In genomic region chr3:186255703-186256331, GRCh38 we compare ENCODE assay signal across 8 cellular contexts.
DNase-seq lines count a peak whose midpoint lies in the region; ATAC-seq and TF ChIP-seq lines count a peak whose summit lies in the region.

No MANE protein-coding gene starts in this region.

- H3K27ac ChIP-seq in AG04450 (ENCODE audit: low read depth, low read length) (no peak overlapping the region), OCI-LY3 (ENCODE audit: low read length) (peak overlapping the region; percentile 5; the same call in 1 of the 2 replicates)

- no peaks in the 10 kb centered on the region for H3K79me2 ChIP-seq in OCI-LY3 (ENCODE audit: low read length)

- H3K4me1 ChIP-seq in OCI-LY3 (ENCODE audit: low read length), result peaks cover 36% of the 10 kb centered on the region

- H3K27me3 Mint-ChIP-seq in activated T-helper 1 cell treated with anti-CD3 and anti-CD28 coated beads, Interleukin-12 subunit alpha, Interleukin-12 subunit beta, Interleukin-2, Interleukin-4 antibody, amounts not matched to agents 30 ng/mL and 10 ng/mL and 1 ng/mL, durations not matched to agents 14 hours and 24 hours and 36 hours (ENCODE audit: insufficient read depth), result peaks cover 19% of the 10 kb centered on the region

- POLR2A ChIA-PET in AG04450 (lab: Yijun Ruan, JAX), result no interaction called here

- H2AFZ ChIP-seq in OCI-LY3 (ENCODE audit: low read depth, low read length), result 0 out of 2 replicates have a peak overlapping the region, but pooled peaks have one; percentile 62

- peak overlapping the region; percentile 24 for H3K9ac ChIP-seq in OCI-LY3 (ENCODE audit: low read length)

- H3K27me3 ChIP-seq in AG04450 (ENCODE audit: control insufficient read depth, insufficient read depth, low read length) (peaks cover 14% of the 10 kb centered on the region), OCI-LY3 (ENCODE audit: low read depth, low read length) (peaks cover 6% of the 10 kb centered on the region; the same call in 1 of the 2 replicates)

- H3K9me3 ChIP-seq in AG04450 (ENCODE audit: control insufficient read depth, insufficient read depth, low read length), result no peaks in the 10 kb centered on the region
- no peaks in the 10 kb centered on the region for H3K9me3 ChIP-seq in OCI-LY3 (ENCODE audit: insufficient read depth, low read length)

- no peak overlapping the region for H3K4me3 Mint-ChIP-seq in activated T-helper 1 cell treated with anti-CD3 and anti-CD28 coated beads, Interleukin-12 subunit alpha, Interleukin-12 subunit beta, Interleukin-2, Interleukin-4 antibody, amounts not matched to agents 30 ng/mL and 10 ng/mL and 1 ng/mL, durations not matched to agents 14 hours and 24 hours and 36 hours

- TF ChIP-seq CTCF in AG04450 (IDR thresholded peaks at IDR 0.05; ENCODE audit: low read depth, low read length), result 0 out of 2 replicates have a peak, but pooled peaks have one; percentile 5
- TF ChIP-seq CTCF in GM20000 (IDR thresholded peaks at IDR 0.05; ENCODE audit: extremely low read depth, missing control alignments), result peak; percentile 58
- peak; percentile 85 for TF ChIP-seq CTCF in OCI-LY3 (IDR thresholded peaks at IDR 0.05; ENCODE audit: low read depth, low read length)

- ATAC-seq in sciatic nerve (no peak), HG02981 (IDR thresholded peaks at IDR 0.05; ENCODE audit: unreplicated experiment) (no peak)

- no peaks in the 10 kb centered on the region for H3K36me3 Mint-ChIP-seq in activated T-helper 1 cell treated with anti-CD3 and anti-CD28 coated beads, Interleukin-12 subunit alpha, Interleukin-12 subunit beta, Interleukin-2, Interleukin-4 antibody, amounts not matched to agents 30 ng/mL and 10 ng/mL and 1 ng/mL, durations not matched to agents 14 hours and 24 hours and 36 hours (ENCODE audit: low read depth)

- H3K36me3 ChIP-seq in OCI-LY3 (replicated peaks; ENCODE audit: low read depth, low read length), result no peaks in the 10 kb centered on the region

- CTCF ChIA-PET in AG04450 (lab: Charles Lee), result interaction anchor here (0.5 to 1.3 kb wide), 6 partner anchors 11 to 313 kb away, joined by 3 to 6 read pairs (median 4); no protein-coding TSS in a partner anchor

- H3K27ac Mint-ChIP-seq in activated T-helper 1 cell treated with anti-CD3 and anti-CD28 coated beads, Interleukin-12 subunit alpha, Interleukin-12 subunit beta, Interleukin-2, Interleukin-4 antibody, amounts not matched to agents 30 ng/mL and 10 ng/mL and 1 ng/mL, durations not matched to agents 14 hours and 24 hours and 36 hours, result no peak overlapping the region

- H3K4me1 Mint-ChIP-seq in activated T-helper 1 cell treated with anti-CD3 and anti-CD28 coated beads, Interleukin-12 subunit alpha, Interleukin-12 subunit beta, Interleukin-2, Interleukin-4 antibody, amounts not matched to agents 30 ng/mL and 10 ng/mL and 1 ng/mL, durations not matched to agents 14 hours and 24 hours and 36 hours (ENCODE audit: low read depth), result peaks cover 32% of the 10 kb centered on the region

- no peak overlapping the region for H3K4me3 ChIP-seq in AG04450 (ENCODE audit: low read depth, low read length)
- peak overlapping the region; percentile 76 for H3K4me3 ChIP-seq in OCI-LY3 (ENCODE audit: low read length)

- intact Hi-C loops in head of caudate nucleus (cut with DNase I) (loop anchor here (10.0 kb wide), 1 partner anchor 289 kb away; the partner anchor contains the start of gene CRYGS), sciatic nerve (cut with DNase I) (loop anchor here (10.0 kb wide), 1 partner anchor 279 kb away; no protein-coding TSS in a partner anchor)
- intact Hi-C loops in activated T-helper 1 cell treated with anti-CD3 and anti-CD28 coated beads, Interleukin-12 subunit alpha, Interleukin-12 subunit beta, Interleukin-2, Interleukin-4 antibody, amounts not matched to agents 30 ng/mL and 10 ng/mL and 1 ng/mL, durations not matched to agents 14 hours and 24 hours and 36 hours (cut with micrococcal nuclease), result loop anchor here (5.0 kb wide), 1 partner anchor 149 kb away; the partner anchor contains the start of gene ETV5

- DNase-seq in AG04450 (ENCODE audit: low read depth, low spot score) (no peak), GM20000 (ENCODE audit: low spot score) (peak; percentile 63), head of caudate nucleus (peak; percentile 48 to 93 (median 76)), NCI-H2029 (lab: John Stamatoyannopoulos, UW) (no peak), sciatic nerve (ENCODE audit: low spot score) (no peak)
- no peak for DNase-seq in activated T-helper 1 cell treated with anti-CD3 and anti-CD28 coated beads, Interleukin-12 subunit alpha, Interleukin-12 subunit beta, Interleukin-2, Interleukin-4 antibody, amounts not matched to agents 30 ng/mL and 10 ng/mL and 1 ng/mL, durations not matched to agents 14 hours and 24 hours and 36 hours (ENCODE audit: low spot score)

- H4K20me1 ChIP-seq in OCI-LY3 (ENCODE audit: insufficient read depth, low read length), result no peaks in the 10 kb centered on the region

- peak overlapping the region; percentile 88 for H3K4me2 ChIP-seq in OCI-LY3 (ENCODE audit: low read length)

- no peaks in the 10 kb centered on the region for H3K9me3 Mint-ChIP-seq in activated T-helper 1 cell treated with anti-CD3 and anti-CD28 coated beads, Interleukin-12 subunit alpha, Interleukin-12 subunit beta, Interleukin-2, Interleukin-4 antibody, amounts not matched to agents 30 ng/mL and 10 ng/mL and 1 ng/mL, durations not matched to agents 14 hours and 24 hours and 36 hours

Comparison
In these comparisons a context has a peak if more than half of its experiments do, and no peak if none do; other contexts are left out.
1. DNase-seq: peak in GM20000 (single experiment) and head of caudate nucleus (42 of 42); none in AG04450 (single experiment), activated T-helper 1 cell treated with anti-CD3 and anti-CD28 coated beads, Interleukin-12 subunit alpha, Interleukin-12 subunit beta, Interleukin-2, Interleukin-4 antibody, amounts not matched to agents 30 ng/mL and 10 ng/mL and 1 ng/mL, durations not matched to agents 14 hours and 24 hours and 36 hours (single experiment), NCI-H2029 (single experiment) and sciatic nerve (single experiment).
2. CTCF ChIP-seq: peak in every context shown above with its lines; median percentile 85 in OCI-LY3; 58 in GM20000; 5 in AG04450.